In genomic region chr14:103531421-103532215, GRCh38 we compare ENCODE assay signal across 1 cellular context.
TF ChIP-seq lines count a peak whose summit lies in the region.

No MANE protein-coding gene starts in this region.

TF ChIP-seq in SK-N-SH treated with all-trans-retinoic acid at 6 μM for 48 hours, 23 proteins besides CTCF, POLR2A, EP300 and RAD21 (continued from another document):
- TF ChIP-seq TSHZ2 (CRISPR knock-in tag; IDR thresholded peaks at IDR 0.05) (no peak), OSR1 (CRISPR knock-in tag; IDR thresholded peaks at IDR 0.05) (no peak), ZC3H10 (CRISPR knock-in tag; IDR thresholded peaks at IDR 0.05) (no peak), CREB5 (CRISPR knock-in tag; IDR thresholded peaks at IDR 0.05; ENCODE audit: low read depth) (no peak), PATZ1 (CRISPR knock-in tag; IDR thresholded peaks at IDR 0.05; ENCODE audit: borderline replicate concordance) (no peak), ZNF8 (CRISPR knock-in tag; IDR thresholded peaks at IDR 0.05) (no peak), SNAI2 (CRISPR knock-in tag; IDR thresholded peaks at IDR 0.05) (no peak), ZFP3 (CRISPR knock-in tag; IDR thresholded peaks at IDR 0.05) (no peak)
